ENCODE assay signal across 8 cellular contexts in genomic region chr2:105398522-105399206, GRCh38. TPM values are rescaled to one million over a fixed set of nuclear protein-coding genes. Genes with fewer than 3 reads are reported as not detected.
DNase-seq lines count a peak whose midpoint lies in the region; ATAC-seq and TF ChIP-seq lines count a peak whose summit lies in the region.

TSS of gene FHL2 (minus strand) at chr2:105399051. CDS start at chr2:105386516, 12,535 bp downstream.

- H3K27ac ChIP-seq in endodermal cell (ENCODE audit: low read depth, low read length) = peak within 1 kb of the TSS; percentile 8
- peak within 1 kb of the TSS; percentile 71 for H3K27ac ChIP-seq in mesodermal cell (ENCODE audit: low read depth, low read length, severe bottlenecking)

- DNase-seq in AG08396 (ENCODE audit: low spot score) = peak; percentile 87
- DNase-seq in NCI-H526 (lab: John Stamatoyannopoulos, UW) = peak; percentile 64 to 89
- peak; percentile 37 to 46 (median 46) for DNase-seq in activated CD8-positive, alpha-beta memory T cell treated with anti-CD3 and anti-CD28 coated beads for 48 hours (ENCODE audit: low read depth in 2 of 3, low spot score in 2 of 3)
- DNase-seq in endodermal cell = peak; percentile 92
- peak; percentile 20 to 44 for DNase-seq in stimulated activated CD8-positive, alpha-beta memory T cell treated with anti-CD3 and anti-CD28 coated beads, Interleukin-2, amount 100 ng/mL, for 1 hour (ENCODE audit: low read depth in 2 of 2)

- H3K36me3 Mint-ChIP-seq in endodermal cell (ENCODE audit: low read depth) = peaks cover 4% of the 10 kb centered on the region

- peak within 1 kb of the TSS; percentile 76 for H3K27ac Mint-ChIP-seq in endodermal cell

- peaks cover 13% of the 10 kb centered on the region for H3K27me3 ChIP-seq in endodermal cell (ENCODE audit: control insufficient read depth, insufficient read depth, low read length, poor library complexity, severe bottlenecking)

- H3K36me3 ChIP-seq in endodermal cell (ENCODE audit: control insufficient read depth, insufficient read depth, low read length) (no peaks in the 10 kb centered on the region), mesodermal cell (ENCODE audit: control insufficient read depth, insufficient read depth, low read length) (peaks cover 20% of the 10 kb centered on the region)

- peak; percentile 68 for TF ChIP-seq CTCF in endodermal cell (conservative IDR thresholded peaks at IDR 0.05)

- peak; percentile 93 for ATAC-seq in GM18873 (IDR thresholded peaks at IDR 0.05; ENCODE audit: low FRiP score, unreplicated experiment)
- ATAC-seq in HG03103 (IDR thresholded peaks at IDR 0.05; ENCODE audit: low read depth, unreplicated experiment) = peak; percentile 96

- H3K9ac ChIP-seq in endodermal cell (ENCODE audit: extremely low read depth, low read length, poor library complexity, severe bottlenecking) = peak within 1 kb of the TSS; percentile 81

- H3K9me3 ChIP-seq in endodermal cell (ENCODE audit: control insufficient read depth, low read length) (no peaks in the 10 kb centered on the region), mesodermal cell (ENCODE audit: control insufficient read depth, low read length) (no peaks in the 10 kb centered on the region)

- H3K27me3 Mint-ChIP-seq in endodermal cell (ENCODE audit: insufficient read depth) = peaks cover 26% of the 10 kb centered on the region

- H3K4me3 ChIP-seq in endodermal cell (ENCODE audit: low read length) (peak within 1 kb of the TSS; percentile 93), mesodermal cell (ENCODE audit: extremely low read depth, insufficient read depth, low read length, poor library complexity, severe bottlenecking) (peak within 1 kb of the TSS; percentile 80)

- H3K4me1 ChIP-seq in endodermal cell (ENCODE audit: control insufficient read depth, insufficient read depth, low read length) (no peaks in the 10 kb centered on the region), mesodermal cell (ENCODE audit: control insufficient read depth, insufficient read depth, low read length, poor library complexity, severe bottlenecking) (peaks cover 19% of the 10 kb centered on the region)

- H3K4me3 Mint-ChIP-seq in endodermal cell = peak within 1 kb of the TSS; percentile 73

- 0% methylated on average over 10 to 61 of the region's 61 CpGs for WGBS in endodermal cell (ENCODE audit: insufficient coverage in 1 of 2, insufficient read length in 1 of 2), 2 experiments
- 0 to 1% methylated on average over 46 to 58 of the region's 61 CpGs for WGBS in mesodermal cell (ENCODE audit: insufficient coverage in 2 of 2), 2 experiments

- peaks cover 7% of the 10 kb centered on the region for H3K4me1 Mint-ChIP-seq in endodermal cell

- peaks cover 3% of the 10 kb centered on the region for H3K9me3 Mint-ChIP-seq in endodermal cell

RNA-seq across cellular contexts. Expression of gene FHL2, which starts in this region (rescaled TPM):
- total RNA-seq in endodermal cell = 10 to 100 TPM; 11.1 to 11.4 TPM
- polyA plus RNA-seq in endodermal cell (2013, experiment 1 of 2) = 11.0 TPM
- polyA plus RNA-seq in endodermal cell (2013, experiment 2 of 2) = 10.8 TPM
- 16.8 TPM for polyA plus RNA-seq in mesodermal cell (2013, experiment 1 of 2)
- polyA plus RNA-seq in mesodermal cell (2013, experiment 2 of 2) = 15.6 TPM

Comparison
In these comparisons a context has a peak if more than half of its experiments do, and no peak if none do; other contexts are left out.
1. Peak in every context shown above with its lines: DNase-seq, ATAC-seq, H3K4me3 ChIP-seq and H3K27ac ChIP-seq.
2. DNase-seq: peak in every context shown above with its lines; median percentile 92 in endodermal cell; 87 in AG08396; 76 in NCI-H526; 46 in activated CD8-positive, alpha-beta memory T cell treated with anti-CD3 and anti-CD28 coated beads for 48 hours; 32 in stimulated activated CD8-positive, alpha-beta memory T cell treated with anti-CD3 and anti-CD28 coated beads, Interleukin-2, amount 100 ng/mL, for 1 hour.